ENCODE assay signal across 9 cellular contexts in the genomic region with DNA sequence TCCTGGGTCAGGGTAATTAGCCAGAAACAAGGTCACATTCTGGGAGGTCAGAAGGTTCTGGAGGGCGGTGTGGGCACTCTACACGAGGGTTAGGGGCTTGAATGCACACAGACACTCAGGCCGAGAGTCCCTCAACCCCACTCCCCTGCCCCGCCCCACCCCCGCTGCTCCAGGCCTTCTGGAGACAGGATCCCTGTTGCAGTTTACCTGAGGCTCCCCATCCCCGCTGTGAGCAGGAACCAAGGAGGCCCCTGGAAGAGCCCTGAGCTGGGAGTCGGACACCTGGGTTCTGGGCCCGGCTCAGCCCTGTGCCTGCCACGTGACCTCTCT. TPM values are rescaled to one million over a fixed set of nuclear protein-coding genes. Genes with fewer than 3 reads are reported as not detected.
DNase-seq lines count a peak whose midpoint lies in the region; ATAC-seq, FAIRE-seq and TF ChIP-seq lines count a peak whose summit lies in the region.
"Had no signal": no experiment of that assay in that cellular context is flagged by ENCODE, and none has a peak within 500 bp of the region (broad histone marks: within the 10 kb centered on the region; RNA-seq: fewer than 3 reads in every experiment).

No MANE protein-coding gene starts in this region.

- H3K9me3 ChIP-seq in SK-N-SH (no peaks in the 10 kb centered on the region), kidney (ENCODE audit: control insufficient read depth in 1 of 2, low read length in 2 of 2) (no peaks in the 10 kb centered on the region), thoracic aorta (no peaks in the 10 kb centered on the region)

- H3K9me3 Mint-ChIP-seq in activated naive CD8-positive, alpha-beta T cell treated with anti-CD3 and anti-CD28 coated beads, Interleukin-2, amount 50 U/mL, for 24 hours: no peaks in the 10 kb centered on the region

- H3K4me3 ChIP-seq in SK-N-SH (ENCODE audit: low read depth in 2 of 2, low read length in 1 of 2): peak overlapping the region in 1 of 2 experiments; percentile 73; a peak in 2 of 4 replicates
- no peak overlapping the region for H3K4me3 ChIP-seq in kidney (ENCODE audit: low read length in 2 of 2)
- H3K4me3 ChIP-seq in thoracic aorta: peak overlapping the region; percentile 99

- no peak for FAIRE-seq in kidney (lab: Jason Lieb, UNC)

- H3K36me3 Mint-ChIP-seq in activated naive CD8-positive, alpha-beta T cell treated with anti-CD3 and anti-CD28 coated beads, Interleukin-2, amount 50 U/mL, for 24 hours (ENCODE audit: low read depth): peaks cover 4% of the 10 kb centered on the region

- H3K9me2 ChIP-seq in SK-N-SH: no peaks in the 10 kb centered on the region

- H3K4me2 ChIP-seq in SK-N-SH: peak overlapping the region; percentile 98

- H3K27ac Mint-ChIP-seq in activated naive CD8-positive, alpha-beta T cell treated with anti-CD3 and anti-CD28 coated beads, Interleukin-2, amount 50 U/mL, for 24 hours: no peak overlapping the region

- H3K36me3 ChIP-seq in SK-N-SH (replicated peaks in 1 of 2; ENCODE audit: control insufficient read depth in 1 of 2, insufficient read depth in 2 of 2, low read length in 1 of 2) (peaks cover 3 to 6% of the 10 kb centered on the region in 2 experiments), kidney (ENCODE audit: control insufficient read depth in 1 of 2, insufficient read depth in 2 of 2, low read length in 2 of 2) (no peaks in the 10 kb centered on the region), thoracic aorta (peaks cover 3% of the 10 kb centered on the region)

- no peak for TF ChIP-seq RAD21 in SK-N-SH (IDR thresholded peaks at IDR 0.05; ENCODE audit: low read length)

- H3K79me2 ChIP-seq in SK-N-SH (ENCODE audit: insufficient read depth): peaks cover 84% of the 10 kb centered on the region

- TF ChIP-seq CTCF in SK-N-SH (IDR thresholded peaks at IDR 0.05) (no peak), kidney (IDR thresholded peaks at IDR 0.05; ENCODE audit: borderline replicate concordance, extremely low read depth, insufficient read depth) (no peak), thoracic aorta (IDR thresholded peaks at IDR 0.05) (no peak)

- TF ChIP-seq EP300 in SK-N-SH (IDR thresholded peaks at IDR 0.05; ENCODE audit: borderline replicate concordance in 1 of 2, low read depth in 1 of 2, low read length in 1 of 2): no peak

- peaks cover 44% of the 10 kb centered on the region for H3F3A ChIP-seq in SK-N-SH (replicated peaks; ENCODE audit: insufficient read depth)

- H3K4me1 Mint-ChIP-seq in activated naive CD8-positive, alpha-beta T cell treated with anti-CD3 and anti-CD28 coated beads, Interleukin-2, amount 50 U/mL, for 24 hours: peaks cover 32% of the 10 kb centered on the region

- intact Hi-C loops in kidney (cut with DNase I): no loop called here

- peaks cover 4% of the 10 kb centered on the region for H3K27me3 Mint-ChIP-seq in activated naive CD8-positive, alpha-beta T cell treated with anti-CD3 and anti-CD28 coated beads, Interleukin-2, amount 50 U/mL, for 24 hours

- H3K27ac ChIP-seq in SK-N-SH (ENCODE audit: low read depth in 2 of 2, low read length in 1 of 2) (no peak overlapping the region), kidney (ENCODE audit: low read depth in 2 of 2, low read length in 2 of 2) (no peak overlapping the region), thoracic aorta (peak overlapping the region; percentile 99 to 100)

- H2AFZ ChIP-seq in SK-N-SH (ENCODE audit: low read depth): no peak overlapping the region

- no peaks in the 10 kb centered on the region for H3K27me3 ChIP-seq in SK-N-SH (ENCODE audit: insufficient read depth)
- H3K27me3 ChIP-seq in thoracic aorta (replicated peaks; ENCODE audit: insufficient read depth): no peaks in the 10 kb centered on the region

- peaks cover 17 to 27% of the 10 kb centered on the region in 2 experiments; a peak in 3 of 4 replicates for H3K4me1 ChIP-seq in SK-N-SH (ENCODE audit: control insufficient read depth in 1 of 2, insufficient read depth in 2 of 2, low read depth in 1 of 2, low read length in 1 of 2)
- H3K4me1 ChIP-seq in kidney (ENCODE audit: control insufficient read depth in 1 of 2, insufficient read depth in 1 of 2, low read depth in 1 of 2, low read length in 2 of 2): peaks cover 0 to 35% of the 10 kb centered on the region in 2 donors
- H3K4me1 ChIP-seq in thoracic aorta (ENCODE audit: control insufficient read depth in 1 of 2, low read depth in 2 of 2): peaks cover 35 to 46% of the 10 kb centered on the region in 2 donors

- no CpG with 5 or more reads among the region's 9 CpGs for WGBS in SK-N-SH (ENCODE audit: low lambda C conversion rate)

- peak overlapping the region; percentile 89 for H3K4me3 Mint-ChIP-seq in activated naive CD8-positive, alpha-beta T cell treated with anti-CD3 and anti-CD28 coated beads, Interleukin-2, amount 50 U/mL, for 24 hours

- no peak overlapping the region; the same call in 1 of the 2 replicates for H3K9ac ChIP-seq in SK-N-SH
- H3K9ac ChIP-seq in kidney (ENCODE audit: low read length in 2 of 2): no peak overlapping the region

- ATAC-seq in SK-N-SH treated with all-trans-retinoic acid at 6 μM for 48 hours (no peak), thoracic aorta (ENCODE audit: insufficient number of reproducible peaks, low FRiP score, low read depth) (no peak)
- ATAC-seq in activated naive CD8-positive, alpha-beta T cell treated with anti-CD3 and anti-CD28 coated beads, Interleukin-2, amount 50 U/mL, for 24 hours: no peak

- peaks cover 35% of the 10 kb centered on the region for H4K20me1 ChIP-seq in SK-N-SH (ENCODE audit: insufficient read depth)

- POLR2A ChIA-PET in SK-N-SH (lab: Yijun Ruan, JAX): no interaction called here

- CTCF ChIA-PET in SK-N-SH (lab: Yijun Ruan, JAX): no interaction called here

- DNase-seq in SK-N-SH (no peak), kidney (peak; percentile 77), thoracic aorta (ENCODE audit: low spot score) (no peak), DMS153 treated with DMSO at 0.1 percent for 48 hours (lab: John Stamatoyannopoulos, UW; ENCODE audit: unreplicated experiment) (no peak), HuH-7 (ENCODE audit: low spot score) (no peak)
- no peak for DNase-seq in activated naive CD8-positive, alpha-beta T cell treated with anti-CD3 and anti-CD28 coated beads, Interleukin-2, amount 50 U/mL, for 24 hours
- DNase-seq in stimulated activated CD4-positive, alpha-beta T cell treated with anti-CD3 and anti-CD28 coated beads, Interleukin-15, amount 100 ng/mL, for 24 hours: no peak
- DNase-seq: NCI-H526 treated with DMSO at 0.1 percent for 48 hours had no signal

TF ChIP-seq in SK-N-SH, 30 proteins besides CTCF, POLR2A, EP300 and RAD21 (continues in another document):
- no peak for TF ChIP-seq YY1 (IDR thresholded peaks at IDR 0.05; ENCODE audit: low read depth)
- TF ChIP-seq FOSL2 (IDR thresholded peaks at IDR 0.05; ENCODE audit: borderline replicate concordance, low read depth): no peak
- TF ChIP-seq NRF1 (IDR thresholded peaks at IDR 0.05; ENCODE audit: low read depth, low read length): no peak
- TF ChIP-seq, protein P1, sequence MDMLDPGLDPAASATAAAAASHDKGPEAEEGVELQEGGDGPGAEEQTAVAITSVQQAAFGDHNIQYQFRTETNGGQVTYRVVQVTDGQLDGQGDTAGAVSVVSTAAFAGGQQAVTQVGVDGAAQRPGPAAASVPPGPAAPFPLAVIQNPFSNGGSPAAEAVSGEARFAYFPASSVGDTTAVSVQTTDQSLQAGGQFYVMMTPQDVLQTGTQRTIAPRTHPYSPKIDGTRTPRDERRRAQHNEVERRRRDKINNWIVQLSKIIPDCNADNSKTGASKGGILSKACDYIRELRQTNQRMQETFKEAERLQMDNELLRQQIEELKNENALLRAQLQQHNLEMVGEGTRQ (IDR thresholded peaks at IDR 0.05; ENCODE audit: borderline replicate concordance, low read depth, low read length): no peak
- TF ChIP-seq GABPA (IDR thresholded peaks at IDR 0.05; ENCODE audit: low read depth): no peak
- no peak for TF ChIP-seq GATA2 (CRISPR knock-in tag; IDR thresholded peaks at IDR 0.05)
- no peak for TF ChIP-seq JUND (IDR thresholded peaks at IDR 0.05)
- TF ChIP-seq FOXM1 (IDR thresholded peaks at IDR 0.05; ENCODE audit: low read depth): no peak
- no peak for TF ChIP-seq CHD2 (IDR thresholded peaks at IDR 0.05; ENCODE audit: low read length, partially characterized antibody)

TF ChIP-seq in SK-N-SH treated with all-trans-retinoic acid at 6 μM for 48 hours, 23 proteins besides CTCF, POLR2A, EP300 and RAD21 (continues in another document):
- TF ChIP-seq TCF4 (CRISPR knock-in tag; IDR thresholded peaks at IDR 0.05; ENCODE audit: borderline replicate concordance) (no peak), ISL1 (CRISPR knock-in tag; IDR thresholded peaks at IDR 0.05) (no peak)

RNA-seq across cellular contexts. Expression of gene ACTG1, which starts 4.4 kb away (rescaled TPM):
- polyA plus RNA-seq in SK-N-SH (2012; rRNA removed): 3,367 and 7,871 TPM in 2 replicates
- polyA plus RNA-seq in SK-N-SH (2012; cell fraction: cytosol; rRNA removed): 4,016 and 6,640 TPM in 2 replicates
- polyA plus RNA-seq in SK-N-SH (2012; cell fraction: nucleus; rRNA removed): 7,589 and 12,425 TPM in 2 replicates
- 2,632 TPM for total RNA-seq in kidney
- 1,350 TPM for polyA plus RNA-seq in kidney (ENCODE audit: insufficient read depth, low read depth, low replicate concordance)
- total RNA-seq in thoracic aorta: 1,000 to 10,000 TPM; 4,421 to 4,935 TPM

RNA-seq across cellular contexts. Expression of gene FSCN2, which starts 11.2 kb away (rescaled TPM):
- polyA plus RNA-seq in SK-N-SH (2012; rRNA removed) (2.0 and 2.1 TPM in 2 replicates), kidney (ENCODE audit: insufficient read depth, low read depth, low replicate concordance) (0.26 TPM)
- 0.31 and 0.79 TPM in 2 replicates for polyA plus RNA-seq in SK-N-SH (2012; cell fraction: cytosol; rRNA removed)
- polyA plus RNA-seq in SK-N-SH (2012; cell fraction: nucleus; rRNA removed): 10.6 and 13.6 TPM in 2 replicates
- total RNA-seq in kidney (3.8 TPM), thoracic aorta (1 to 10 TPM; 4.2 to 9.2 TPM)

RNA-seq across cellular contexts. Expression of gene FAAP100, which starts 35.2 kb away (rescaled TPM):
- 17.1 and 18.9 TPM in 2 replicates for polyA plus RNA-seq in SK-N-SH (2012; rRNA removed)
- 6.8 and 12.0 TPM in 2 replicates for polyA plus RNA-seq in SK-N-SH (2012; cell fraction: cytosol; rRNA removed)
- polyA plus RNA-seq in SK-N-SH (2012; cell fraction: nucleus; rRNA removed): 94.3 and 134 TPM in 2 replicates
- total RNA-seq in kidney: 28.6 TPM
- 13.2 TPM for polyA plus RNA-seq in kidney (ENCODE audit: insufficient read depth, low read depth, low replicate concordance)
- 10 to 100 TPM; 43.2 to 57.9 TPM for total RNA-seq in thoracic aorta

Comparison
In these comparisons a context has a peak if more than half of its experiments do, and no peak if none do; other contexts are left out.
1. H3K27ac ChIP-seq: peak in thoracic aorta (2 of 2); none in SK-N-SH (0 of 2) and kidney (0 of 2).